In genomic region chr4:83110222-83110945, GRCh38 we compare ENCODE assay signal across 8 cellular contexts. TPM values are rescaled to one million over a fixed set of nuclear protein-coding genes. Genes with fewer than 3 reads are reported as not detected.
A peak's percentile ranks its signal among the peaks of the same experiment; 100 is the strongest.
DNase-seq lines count a peak whose midpoint lies in the region; ATAC-seq and TF ChIP-seq lines count a peak whose summit lies in the region.

No MANE protein-coding gene starts in this region.

- H3K4me3 ChIP-seq in BJ (ENCODE audit: low read depth, low read length) (peak overlapping the region; percentile 50), right lobe of liver (peak overlapping the region; percentile 50 to 60 (median 53))

- POLR2A ChIA-PET in BJ (lab: Charles Lee) = interaction anchor here (0.6 kb wide), 1 partner anchor 141 kb away, joined by 3 read pairs; no protein-coding TSS in a partner anchor

- H3K27me3 ChIP-seq in BJ (ENCODE audit: control insufficient read depth, insufficient read depth, low read length) = no peaks in the 10 kb centered on the region
- H3K27me3 ChIP-seq in right lobe of liver = no peaks in the 10 kb centered on the region

- CTCF ChIA-PET in BJ (lab: Yijun Ruan, JAX) = interaction anchor here (0.5 to 3.2 kb wide), 14 partner anchors 10 to 244 kb away, joined by 3 to 18 read pairs (median 4); partner anchors contain the start of gene COQ2

- peak; percentile 73 for ATAC-seq in HG03439 (IDR thresholded peaks at IDR 0.05; ENCODE audit: unreplicated experiment)
- ATAC-seq in right lobe of liver = peak; percentile 91 to 95 (median 94)

- TF ChIP-seq POLR2A in right lobe of liver (IDR thresholded peaks at IDR 0.05) = no peak

- TF ChIP-seq CTCF in BJ (IDR thresholded peaks at IDR 0.05; ENCODE audit: insufficient read depth, low read depth, low read length) (peak; percentile 84), right lobe of liver (IDR thresholded peaks at IDR 0.05) (peak; percentile 26 to 68 (median 62))

- peaks cover 0 to 7% (median 0%) of the 10 kb centered on the region in 4 donors for H3K4me1 ChIP-seq in right lobe of liver

- peak overlapping the region; percentile 66 to 69 (median 67) for H3K27ac ChIP-seq in right lobe of liver

- H3K36me3 ChIP-seq in BJ (ENCODE audit: control insufficient read depth, insufficient read depth, low read length) (no peaks in the 10 kb centered on the region), right lobe of liver (no peaks in the 10 kb centered on the region)

- intact Hi-C loops in right lobe of liver (cut with DNase I) = no loop called here

- H3K9me3 ChIP-seq in right lobe of liver = no peaks in the 10 kb centered on the region

- WGBS in right lobe of liver (ENCODE audit: insufficient coverage, low coverage, low lambda C conversion rate, missing lambda C conversion rate) = 2% methylated on average over 16 of the region's 18 CpGs

- DNase-seq in BJ (ENCODE audit: low read depth) = peak; percentile 32
- peak; percentile 55 for DNase-seq in GM19238 (ENCODE audit: insufficient read length, low spot score)
- DNase-seq in NCI-H510A (lab: John Stamatoyannopoulos, UW) = peak; percentile 92
- peak; percentile 89 for DNase-seq in activated CD4-positive, alpha-beta T cell treated with anti-CD3 and anti-CD28 coated beads, Interleukin-2, amount 50 U/mL, for 1 hour
- DNase-seq in dermis microvascular lymphatic vessel endothelial cell (ENCODE audit: low read depth in 2 of 2) = peak; percentile 40 to 84
- DNase-seq in right lobe of liver = peak; percentile 86 to 93 (median 92)
- peak; percentile 87 to 88 for DNase-seq in stimulated activated CD4-positive, alpha-beta T cell treated with anti-CD3 and anti-CD28 coated beads, Interleukin-4, amount 100 ng/mL, for 4 hours

RNA-seq across cellular contexts. Expression of gene PLAC8, which starts 4.1 kb away (rescaled TPM):
- polyA plus RNA-seq in BJ (2011; rRNA removed) = 13.7 and 20.2 TPM in 2 replicates
- 7.0 and 7.1 TPM in 2 replicates for polyA minus RNA-seq in BJ (2011; rRNA and poly(A)+ RNA removed)
- 0.25 and 0.39 TPM in 2 replicates for total RNA-seq in dermis microvascular lymphatic vessel endothelial cell
- total RNA-seq in right lobe of liver = 10 to 100 TPM in 4 of 6 experiments, 1 to 10 TPM in 2; 6.0 to 18.9 (median 11.8) TPM

Comparison
In these comparisons a context has a peak if more than half of its experiments do, and no peak if none do; other contexts are left out.
1. Peak in every context shown above with its lines: DNase-seq, ATAC-seq, H3K4me3 ChIP-seq and H3K27ac ChIP-seq.
2. DNase-seq: peak in every context shown above with its lines; median percentile 92 in NCI-H510A; 92 in right lobe of liver; 89 in activated CD4-positive, alpha-beta T cell treated with anti-CD3 and anti-CD28 coated beads, Interleukin-2, amount 50 U/mL, for 1 hour; 88 in stimulated activated CD4-positive, alpha-beta T cell treated with anti-CD3 and anti-CD28 coated beads, Interleukin-4, amount 100 ng/mL, for 4 hours; 62 in dermis microvascular lymphatic vessel endothelial cell; 55 in GM19238; 32 in BJ.